Comparison of ENCODE assay signal across 35 cellular contexts in genomic region chr11:65944191-65944590, GRCh38. TPM values are rescaled to one million over a fixed set of nuclear protein-coding genes. Genes with fewer than 3 reads are reported as not detected.
"Had no signal": no experiment of that assay in that cellular context is flagged by ENCODE, and none has a peak within 500 bp of the region (broad histone marks: within the 10 kb centered on the region; RNA-seq: fewer than 3 reads in every experiment).

No MANE protein-coding gene starts in this region.

- H3K36me3 Mint-ChIP-seq: activated naive CD8-positive, alpha-beta T cell treated with anti-CD3 and anti-CD28 coated beads for 36 hours had no signal

- H3K36me3 ChIP-seq: brain microvascular endothelial cell, Peyer's patch, SJSA1 had no signal

- DNase-seq: activated CD4-positive, alpha-beta memory T cell treated with anti-CD3 and anti-CD28 coated beads, Interleukin-2, amount 10 ng/mL, durations not matched to agents 7 days and 5 days; activated CD4-positive, alpha-beta T cell treated with anti-CD3 and anti-CD28 coated beads for 1 hour; activated CD4-positive, alpha-beta T cell treated with anti-CD3 and anti-CD28 coated beads for 48 hours; activated CD4-positive, CD25-positive, alpha-beta regulatory T cell; activated CD8-positive, alpha-beta memory T cell treated with anti-CD3 and anti-CD28 coated beads for 24 hours; activated effector memory CD4-positive, alpha-beta T cell treated with anti-CD3 and anti-CD28 coated beads, Interleukin-2, amount 50 U/mL, for 16 hours; activated naive CD4-positive, alpha-beta T cell; activated naive CD4-positive, alpha-beta T cell treated with anti-CD3 and anti-CD28 coated beads, Interleukin-2, amount 50 U/mL, for 16 hours; activated naive CD8-positive, alpha-beta T cell treated with anti-CD3 and anti-CD28 coated beads for 36 hours; activated T-cell treated with anti-CD3 and anti-CD28 coated beads, Interleukin-2, amount 50 U/mL, for 1 hour; activated T-cell treated with anti-CD3 and anti-CD28 coated beads, Interleukin-2, amount 50 U/mL, for 72 hours; amniotic stem cell; aorta; brain microvascular endothelial cell; central memory CD4-positive, alpha-beta T cell; MM.1S; MV-4-11; NCI-H1092; NCI-H1436 treated with DMSO at 0.1 percent for 48 hours; NCI-H1694 treated with DMSO at 0.1 percent for 48 hours; NCI-H2029; NCI-H345; NCI-H524 treated with DMSO at 0.1 percent for 48 hours; PC-3; Peyer's patch; RPMI8226; SHP77 treated with DMSO at 0.1 percent for 48 hours; SK-N-SH; T-helper 17 cell had no signal

- H3K9me3 ChIP-seq: Peyer's patch, SJSA1, SK-N-SH had no signal

- H3K4me1 Mint-ChIP-seq: activated naive CD8-positive, alpha-beta T cell treated with anti-CD3 and anti-CD28 coated beads for 36 hours had no signal

- H3K27ac Mint-ChIP-seq: activated CD4-positive, alpha-beta memory T cell treated with anti-CD3 and anti-CD28 coated beads, Interleukin-2, amount 10 ng/mL, durations not matched to agents 7 days and 5 days; activated naive CD8-positive, alpha-beta T cell treated with anti-CD3 and anti-CD28 coated beads for 36 hours; activated T-cell treated with anti-CD3 and anti-CD28 coated beads, Interleukin-2, amount 50 U/mL, for 72 hours; activated T-helper 17 cell treated with anti-CD3 and anti-CD28 coated beads, Interleukin-2, amount 50 U/mL, for 72 hours; T-helper 17 cell had no signal

- H3K4me3 Mint-ChIP-seq: activated CD4-positive, alpha-beta memory T cell treated with anti-CD3 and anti-CD28 coated beads, Interleukin-2, amount 10 ng/mL, durations not matched to agents 7 days and 5 days; activated naive CD8-positive, alpha-beta T cell treated with anti-CD3 and anti-CD28 coated beads for 36 hours; activated T-cell treated with anti-CD3 and anti-CD28 coated beads, Interleukin-2, amount 50 U/mL, for 72 hours; activated T-helper 17 cell treated with anti-CD3 and anti-CD28 coated beads, Interleukin-2, amount 50 U/mL, for 72 hours; T-helper 17 cell had no signal

- H3K27me3 Mint-ChIP-seq: activated naive CD8-positive, alpha-beta T cell treated with anti-CD3 and anti-CD28 coated beads for 36 hours; activated T-helper 17 cell treated with anti-CD3 and anti-CD28 coated beads, Interleukin-2, amount 50 U/mL, for 72 hours; T-helper 17 cell had no signal

- H3K9me3 Mint-ChIP-seq: activated CD4-positive, alpha-beta memory T cell treated with anti-CD3 and anti-CD28 coated beads, Interleukin-2, amount 10 ng/mL, durations not matched to agents 7 days and 5 days; activated naive CD8-positive, alpha-beta T cell treated with anti-CD3 and anti-CD28 coated beads for 36 hours; activated T-cell treated with anti-CD3 and anti-CD28 coated beads, Interleukin-2, amount 50 U/mL, for 72 hours; activated T-helper 17 cell treated with anti-CD3 and anti-CD28 coated beads, Interleukin-2, amount 50 U/mL, for 72 hours had no signal

- H3K27me3 ChIP-seq: brain microvascular endothelial cell, Peyer's patch, SJSA1 had no signal

- H3K4me3 ChIP-seq: Peyer's patch, SJSA1 had no signal

- H3K27ac ChIP-seq: brain microvascular endothelial cell, KMS-11, Peyer's patch, SJSA1, VCaP had no signal

- H3K4me1 ChIP-seq: Peyer's patch had no signal

- ATAC-seq: activated T-cell treated with anti-CD3 and anti-CD28 coated beads, Interleukin-2, amount 50 U/mL, for 72 hours; activated T-helper 17 cell treated with anti-CD3 and anti-CD28 coated beads, Interleukin-2, amount 50 U/mL, for 72 hours; PC-3; T-helper 17 cell had no signal

- H3K4me2 ChIP-seq: KMS-11, SK-N-SH had no signal

- H3K9ac ChIP-seq: KMS-11, SK-N-SH had no signal

RNA-seq across cellular contexts. Expression of gene TSGA10IP, which starts 1.1 kb away (rescaled TPM):
- total RNA-seq: activated CD4-positive, alpha-beta memory T cell treated with anti-CD3 and anti-CD28 coated beads, Interleukin-2, amount 10 ng/mL, durations not matched to agents 7 days and 5 days; activated naive CD8-positive, alpha-beta T cell treated with anti-CD3 and anti-CD28 coated beads for 36 hours; activated T-cell treated with anti-CD3 and anti-CD28 coated beads, Interleukin-2, amount 50 U/mL, for 72 hours; activated T-helper 17 cell treated with anti-CD3 and anti-CD28 coated beads, Interleukin-2, amount 50 U/mL, for 72 hours; aorta; LHCN-M2; NCI-H460; PC-3; Peyer's patch; SJSA1; T-helper 17 cell had no signal
- polyA plus RNA-seq: aorta, SK-N-SH had no signal
